20 cellular contexts compared by ENCODE assay signal in genomic region chr12:42446761-42447160, GRCh38.
DNase-seq lines count a peak whose midpoint lies in the region; ATAC-seq, FAIRE-seq and TF ChIP-seq lines count a peak whose summit lies in the region.
"Had no signal": no experiment of that assay in that cellular context is flagged by ENCODE, and none has a peak within 500 bp of the region (broad histone marks: within the 10 kb centered on the region; RNA-seq: fewer than 3 reads in every experiment).

No MANE protein-coding gene starts in this region.

- H3K36me3 ChIP-seq in SK-N-SH (replicated peaks in 1 of 2; ENCODE audit: control insufficient read depth in 1 of 2, insufficient read depth in 2 of 2, low read length in 1 of 2), result peaks cover 35 to 42% of the 10 kb centered on the region in 2 experiments
- peaks cover 15% of the 10 kb centered on the region for H3K36me3 ChIP-seq in astrocyte (ENCODE audit: insufficient read depth, low read length)
- peaks cover 0 to 55% of the 10 kb centered on the region in 2 donors for H3K36me3 ChIP-seq in left lung

- H3K9me3 Mint-ChIP-seq in astrocyte (ENCODE audit: unreplicated experiment), result no peaks in the 10 kb centered on the region
- H3K9me3 Mint-ChIP-seq in stimulated activated memory B cell treated with anti-CD40 and anti-IgM and Interleukin-4, amounts not matched to agents 10 μg/mL and 1 μg/mL and 100 μg/mL, for 72 hours, result peaks cover 5% of the 10 kb centered on the region
- H3K9me3 Mint-ChIP-seq in natural killer cell, result no peaks in the 10 kb centered on the region
- H3K9me3 Mint-ChIP-seq: stimulated activated naive CD8-positive, alpha-beta T cell treated with anti-CD3 and anti-CD28 coated beads, Interleukin-15, Interleukin-2, amounts not matched to agents 100 ng/mL and 50 ng/mL, for 24 hours had no signal

- H3K27me3 ChIP-seq in SK-N-SH (ENCODE audit: insufficient read depth), result no peaks in the 10 kb centered on the region
- no peaks in the 10 kb centered on the region for H3K27me3 ChIP-seq in astrocyte (ENCODE audit: insufficient read depth, low read length)
- no peaks in the 10 kb centered on the region for H3K27me3 ChIP-seq in left lung
- H3K27me3 ChIP-seq: BLaER1 treated with 17β-estradiol and CSF1 and Interleukin-3, amounts not matched to agents 10 nM and 100 nM; esophagus muscularis mucosa had no signal

- no peak for TF ChIP-seq RAD21 in SK-N-SH (IDR thresholded peaks at IDR 0.05; ENCODE audit: low read length)

- H3K27me3 Mint-ChIP-seq in astrocyte (ENCODE audit: low read depth, unreplicated experiment) (no peaks in the 10 kb centered on the region), natural killer cell (ENCODE audit: low read depth in 2 of 2) (no peaks in the 10 kb centered on the region)
- H3K27me3 Mint-ChIP-seq in stimulated activated memory B cell treated with anti-CD40 and anti-IgM and Interleukin-4, amounts not matched to agents 10 μg/mL and 1 μg/mL and 100 μg/mL, for 72 hours, result no peaks in the 10 kb centered on the region
- H3K27me3 Mint-ChIP-seq: stimulated activated naive CD8-positive, alpha-beta T cell treated with anti-CD3 and anti-CD28 coated beads, Interleukin-15, Interleukin-2, amounts not matched to agents 100 ng/mL and 50 ng/mL, for 24 hours had no signal

- H4K20me1 ChIP-seq in SK-N-SH (ENCODE audit: insufficient read depth), result no peaks in the 10 kb centered on the region
- H4K20me1 ChIP-seq in astrocyte (ENCODE audit: insufficient read depth, low read length), result no peaks in the 10 kb centered on the region
- H4K20me1 ChIP-seq: BLaER1 treated with 17β-estradiol and CSF1 and Interleukin-3, amounts not matched to agents 10 nM and 100 nM had no signal

- FAIRE-seq in astrocyte (lab: Jason Lieb, UNC), result no peak
- FAIRE-seq: islet of Langerhans had no signal

- intact Hi-C loops in left lung (cut with DNase I) (no loop called here), natural killer cell (cut with micrococcal nuclease) (no loop called here)

- no peaks in the 10 kb centered on the region for H3K9me2 ChIP-seq in SK-N-SH

- POLR2A ChIA-PET in SK-N-SH (lab: Yijun Ruan, JAX), result no interaction called here

- H3K4me3 Mint-ChIP-seq in astrocyte (ENCODE audit: unreplicated experiment) (no peak overlapping the region), natural killer cell (no peak overlapping the region)
- no peak overlapping the region for H3K4me3 Mint-ChIP-seq in stimulated activated memory B cell treated with anti-CD40 and anti-IgM and Interleukin-4, amounts not matched to agents 10 μg/mL and 1 μg/mL and 100 μg/mL, for 72 hours
- H3K4me3 Mint-ChIP-seq: stimulated activated naive CD8-positive, alpha-beta T cell treated with anti-CD3 and anti-CD28 coated beads, Interleukin-15, Interleukin-2, amounts not matched to agents 100 ng/mL and 50 ng/mL, for 24 hours had no signal

- H2AFZ ChIP-seq in SK-N-SH (ENCODE audit: low read depth) (no peak overlapping the region), astrocyte (ENCODE audit: low read depth, low read length) (no peak overlapping the region)

- H3K4me3 ChIP-seq in SK-N-SH (ENCODE audit: low read depth in 2 of 2, low read length in 1 of 2), result no peak overlapping the region
- no peak overlapping the region for H3K4me3 ChIP-seq in astrocyte (ENCODE audit: insufficient read depth, low read depth, low read length)
- H3K4me3 ChIP-seq in left lung, result no peak overlapping the region
- H3K4me3 ChIP-seq: BLaER1 treated with 17β-estradiol and CSF1 and Interleukin-3, amounts not matched to agents 10 nM and 100 nM; esophagus muscularis mucosa had no signal

- H3K4me2 ChIP-seq in SK-N-SH (no peak overlapping the region), astrocyte (ENCODE audit: low read length) (peak overlapping the region; percentile 24)
- H3K4me2 ChIP-seq: BLaER1 treated with 17β-estradiol and CSF1 and Interleukin-3, amounts not matched to agents 10 nM and 100 nM had no signal

- H3K4me1 Mint-ChIP-seq in astrocyte (ENCODE audit: low read depth, unreplicated experiment), result peaks cover 5% of the 10 kb centered on the region
- peaks cover 52% of the 10 kb centered on the region for H3K4me1 Mint-ChIP-seq in stimulated activated memory B cell treated with anti-CD40 and anti-IgM and Interleukin-4, amounts not matched to agents 10 μg/mL and 1 μg/mL and 100 μg/mL, for 72 hours
- H3K4me1 Mint-ChIP-seq in natural killer cell, result no peaks in the 10 kb centered on the region

- H3F3A ChIP-seq in SK-N-SH (replicated peaks; ENCODE audit: insufficient read depth), result peaks cover 4% of the 10 kb centered on the region

- no peak overlapping the region for H3K9ac ChIP-seq in SK-N-SH
- H3K9ac ChIP-seq in astrocyte (ENCODE audit: low read length), result no peak overlapping the region
- H3K9ac ChIP-seq: BLaER1 treated with 17β-estradiol and CSF1 and Interleukin-3, amounts not matched to agents 10 nM and 100 nM had no signal

- H3K27ac Mint-ChIP-seq in astrocyte (ENCODE audit: unreplicated experiment) (no peak overlapping the region), natural killer cell (no peak overlapping the region)
- H3K27ac Mint-ChIP-seq in stimulated activated memory B cell treated with anti-CD40 and anti-IgM and Interleukin-4, amounts not matched to agents 10 μg/mL and 1 μg/mL and 100 μg/mL, for 72 hours, result peak overlapping the region; percentile 19
- H3K27ac Mint-ChIP-seq: stimulated activated naive CD8-positive, alpha-beta T cell treated with anti-CD3 and anti-CD28 coated beads, Interleukin-15, Interleukin-2, amounts not matched to agents 100 ng/mL and 50 ng/mL, for 24 hours had no signal

- no peak for TF ChIP-seq EP300 in SK-N-SH (IDR thresholded peaks at IDR 0.05; ENCODE audit: borderline replicate concordance in 1 of 2, low read depth in 1 of 2, low read length in 1 of 2)

- H3K36me3 Mint-ChIP-seq in astrocyte (ENCODE audit: low read depth, unreplicated experiment), result peaks cover 40% of the 10 kb centered on the region
- peaks cover 82% of the 10 kb centered on the region for H3K36me3 Mint-ChIP-seq in stimulated activated memory B cell treated with anti-CD40 and anti-IgM and Interleukin-4, amounts not matched to agents 10 μg/mL and 1 μg/mL and 100 μg/mL, for 72 hours
- peaks cover 20% of the 10 kb centered on the region for H3K36me3 Mint-ChIP-seq in natural killer cell

- H3K4me1 ChIP-seq in SK-N-SH (ENCODE audit: control insufficient read depth in 1 of 2, insufficient read depth in 2 of 2, low read depth in 1 of 2, low read length in 1 of 2) (peaks cover 4 to 6% of the 10 kb centered on the region in 2 experiments; a peak in 3 of 4 replicates), astrocyte (ENCODE audit: insufficient read depth, low read length) (peaks cover 24% of the 10 kb centered on the region), left lung (peaks cover 0 to 10% of the 10 kb centered on the region in 2 donors)

- 38% methylated on average over 6 of the region's 6 CpGs for WGBS in SK-N-SH (ENCODE audit: low lambda C conversion rate)

- TF ChIP-seq CTCF in SK-N-SH (IDR thresholded peaks at IDR 0.05) (no peak), astrocyte (IDR thresholded peaks at IDR 0.05; ENCODE audit: insufficient read depth, low read depth, low read length) (no peak), left lung (IDR thresholded peaks at IDR 0.05) (no peak), natural killer cell (IDR thresholded peaks at IDR 0.05) (no peak)

- CTCF ChIA-PET in SK-N-SH (lab: Yijun Ruan, JAX), result interaction anchor here (1.1 kb wide), 1 partner anchor 36 kb away, joined by 3 read pairs; no protein-coding TSS in a partner anchor

- no peaks in the 10 kb centered on the region for H3K9me3 ChIP-seq in SK-N-SH
- H3K9me3 ChIP-seq in astrocyte (ENCODE audit: insufficient read depth, low read depth, low read length), result no peaks in the 10 kb centered on the region
- no peaks in the 10 kb centered on the region for H3K9me3 ChIP-seq in left lung
- H3K9me3 ChIP-seq: esophagus muscularis mucosa had no signal

- ATAC-seq in SK-N-SH treated with all-trans-retinoic acid at 6 μM for 48 hours (no peak; the same call in 2 of the 3 replicates), left lung (peak; percentile 25), natural killer cell (no peak)
- no peak for ATAC-seq in stimulated activated memory B cell treated with anti-CD40 and anti-IgM and Interleukin-4, amounts not matched to agents 10 μg/mL and 1 μg/mL and 100 μg/mL, for 72 hours

- H3K79me2 ChIP-seq in SK-N-SH (ENCODE audit: insufficient read depth) (no peaks in the 10 kb centered on the region), astrocyte (ENCODE audit: insufficient read depth, low read length) (no peaks in the 10 kb centered on the region)

- peak overlapping the region; percentile 27 to 34; a peak in 2 of 4 replicates for H3K27ac ChIP-seq in SK-N-SH (ENCODE audit: low read depth in 2 of 2, low read length in 1 of 2)
- no peak overlapping the region for H3K27ac ChIP-seq in astrocyte (ENCODE audit: low read depth, low read length)
- no peak overlapping the region for H3K27ac ChIP-seq in left lung
- H3K27ac ChIP-seq: 22Rv1; BLaER1 treated with 17β-estradiol and CSF1 and Interleukin-3, amounts not matched to agents 10 nM and 100 nM; esophagus muscularis mucosa; HL-60 had no signal

- DNase-seq in SK-N-SH, result no peak
- peak; percentile 52 for DNase-seq in astrocyte (ENCODE audit: low read depth)
- no peak for DNase-seq in left lung
- DNase-seq in HCEC 1CT, result no peak
- DNase-seq in natural killer cell, result no peak
- no peak for DNase-seq in middle frontal gyrus (ENCODE audit: extremely low spot score, low spot score)
- DNase-seq: activated CD4-positive, alpha-beta T cell treated with anti-CD3 and anti-CD28 coated beads for 1 hour; activated naive CD4-positive, alpha-beta T cell treated with Interleukin-2 at 50 U/mL for 16 hours; DMS153; glutamatergic neuron; Kasumi-1; NCI-H1417 treated with DMSO at 0.1 percent for 48 hours had no signal

TF ChIP-seq in SK-N-SH, 30 proteins besides CTCF, POLR2A, EP300 and RAD21:
- no peak for TF ChIP-seq FOXM1 (IDR thresholded peaks at IDR 0.05; ENCODE audit: low read depth)
- TF ChIP-seq POLR2AphosphoS5 (IDR thresholded peaks at IDR 0.05; ENCODE audit: low read depth, low read length), result no peak
- no peak for TF ChIP-seq RXRA (IDR thresholded peaks at IDR 0.05; ENCODE audit: borderline replicate concordance, low read depth)
- no peak for TF ChIP-seq YY1 (IDR thresholded peaks at IDR 0.05; ENCODE audit: low read depth)

TF ChIP-seq in SK-N-SH treated with all-trans-retinoic acid at 6 μM for 48 hours, 23 proteins besides CTCF, POLR2A, EP300 and RAD21 (continues in another document):
- TF ChIP-seq TOX (CRISPR knock-in tag; IDR thresholded peaks at IDR 0.05; ENCODE audit: borderline replicate concordance), result no peak
- TF ChIP-seq POU6F1 (CRISPR knock-in tag; IDR thresholded peaks at IDR 0.05; ENCODE audit: borderline replicate concordance, low read depth), result no peak

Comparison
In these comparisons a context has a peak if more than half of its experiments do, and no peak if none do; other contexts are left out.
1. H3K27ac ChIP-seq: peak in SK-N-SH (2 of 2); none in astrocyte (single experiment) and left lung (0 of 2).